In the genomic region with DNA sequence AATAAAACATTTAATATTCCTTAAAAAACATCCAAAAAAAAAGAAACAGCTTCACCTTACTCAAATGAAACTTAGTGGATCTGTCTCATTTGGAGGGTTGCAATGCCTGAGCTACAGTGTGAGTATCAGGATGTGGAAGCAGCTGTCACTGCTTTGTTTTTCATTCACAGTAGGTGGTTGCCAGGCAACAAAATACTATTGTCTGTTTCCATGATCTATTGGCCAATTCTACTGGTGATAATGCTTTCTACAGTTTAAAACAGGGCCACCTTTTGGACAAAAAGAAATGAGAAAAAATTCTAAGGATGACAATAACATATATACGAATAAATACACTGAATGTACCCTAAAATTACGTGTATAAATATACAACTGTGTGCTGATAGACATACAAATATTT, we compare ENCODE assay signal across 1 cellular context.
TF ChIP-seq lines count a peak whose summit lies in the region.

No MANE protein-coding gene starts in this region.

TF ChIP-seq in IMR-90, 13 proteins besides CTCF, POLR2A, EP300 and RAD21 (continued from another document):
- TF ChIP-seq, protein P1, sequence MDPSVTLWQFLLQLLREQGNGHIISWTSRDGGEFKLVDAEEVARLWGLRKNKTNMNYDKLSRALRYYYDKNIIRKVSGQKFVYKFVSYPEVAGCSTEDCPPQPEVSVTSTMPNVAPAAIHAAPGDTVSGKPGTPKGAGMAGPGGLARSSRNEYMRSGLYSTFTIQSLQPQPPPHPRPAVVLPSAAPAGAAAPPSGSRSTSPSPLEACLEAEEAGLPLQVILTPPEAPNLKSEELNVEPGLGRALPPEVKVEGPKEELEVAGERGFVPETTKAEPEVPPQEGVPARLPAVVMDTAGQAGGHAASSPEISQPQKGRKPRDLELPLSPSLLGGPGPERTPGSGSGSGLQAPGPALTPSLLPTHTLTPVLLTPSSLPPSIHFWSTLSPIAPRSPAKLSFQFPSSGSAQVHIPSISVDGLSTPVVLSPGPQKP (IDR thresholded peaks at IDR 0.05; ENCODE audit: borderline replicate concordance, low read depth, low read length): no peak
- TF ChIP-seq CEBPB (IDR thresholded peaks at IDR 0.05; ENCODE audit: low read depth, low read length): no peak
- no peak for TF ChIP-seq NFE2L2 (IDR thresholded peaks at IDR 0.05; ENCODE audit: low read depth, low read length)
- TF ChIP-seq RFX5 (IDR thresholded peaks at IDR 0.05; ENCODE audit: low read depth, low read length): no peak
